In genomic region chr6:28104392-28105250, GRCh38 we compare ENCODE assay signal across 8 cellular contexts. TPM values are rescaled to one million over a fixed set of nuclear protein-coding genes. Genes with fewer than 3 reads are reported as not detected.
DNase-seq lines count a peak whose midpoint lies in the region; ATAC-seq and TF ChIP-seq lines count a peak whose summit lies in the region.

No MANE protein-coding gene starts in this region.

- no peaks in the 10 kb centered on the region for H3K9me3 Mint-ChIP-seq in central memory CD8-positive, alpha-beta T cell

- peak overlapping the region; percentile 87 for H3K4me3 Mint-ChIP-seq in central memory CD8-positive, alpha-beta T cell

- peak overlapping the region; percentile 56 for H3K4me3 ChIP-seq in kidney epithelial cell (ENCODE audit: low read depth, low read length)

- peak; percentile 88 for DNase-seq in AG08395 (ENCODE audit: low spot score)
- DNase-seq in NCI-H2196 treated with DMSO at 0.1 percent for 48 hours (lab: John Stamatoyannopoulos, UW; ENCODE audit: unreplicated experiment): peak; percentile 71
- DNase-seq in activated CD4-positive, CD25-positive, alpha-beta regulatory T cell treated with anti-CD3 and anti-CD28 coated beads, Interleukin-2, amount 50 U/mL, for 16 hours (ENCODE audit: low read depth, low spot score): peak; percentile 57
- DNase-seq in central memory CD8-positive, alpha-beta T cell (ENCODE audit: low spot score in 2 of 2): peak; percentile 70 to 75
- DNase-seq in kidney epithelial cell (ENCODE audit: low read depth): no peak
- DNase-seq in stimulated activated CD4-positive, alpha-beta T cell treated with anti-CD3 and anti-CD28 coated beads, Interleukin-15, amount 100 ng/mL, for 1 hour (ENCODE audit: low read depth in 1 of 2, low spot score in 1 of 2): peak; percentile 63 to 73

- H3K27ac Mint-ChIP-seq in central memory CD8-positive, alpha-beta T cell (ENCODE audit: low read depth): peak overlapping the region; percentile 93

- peak; percentile 99 for ATAC-seq in GM18868 (IDR thresholded peaks at IDR 0.05; ENCODE audit: unreplicated experiment)
- peak; percentile 98 for ATAC-seq in HG03108 (IDR thresholded peaks at IDR 0.05; ENCODE audit: unreplicated experiment)
- ATAC-seq in central memory CD8-positive, alpha-beta T cell (replicated peaks; ENCODE audit: extremely low read depth, poor library complexity, severe bottlenecking): peak; percentile 99

- H3K27me3 Mint-ChIP-seq in central memory CD8-positive, alpha-beta T cell: peaks cover 26% of the 10 kb centered on the region

- H3K4me1 Mint-ChIP-seq in central memory CD8-positive, alpha-beta T cell: peaks cover 11% of the 10 kb centered on the region

- H3K36me3 ChIP-seq in kidney epithelial cell (ENCODE audit: control insufficient read depth, insufficient read depth, low read length): no peaks in the 10 kb centered on the region

- peak; percentile 71 for TF ChIP-seq CTCF in kidney epithelial cell (IDR thresholded peaks at IDR 0.05; ENCODE audit: insufficient read depth, low read length, poor library complexity, severe bottlenecking)

- no peaks in the 10 kb centered on the region for H3K27me3 ChIP-seq in kidney epithelial cell (ENCODE audit: control insufficient read depth, insufficient read depth, low read length)

- H3K36me3 Mint-ChIP-seq in central memory CD8-positive, alpha-beta T cell (ENCODE audit: insufficient read depth): peaks cover 5% of the 10 kb centered on the region

RNA-seq across cellular contexts. Expression of gene ZSCAN16, which starts 19.8 kb away (rescaled TPM):
- 6.4 and 10.5 TPM in 2 replicates for total RNA-seq in kidney epithelial cell

RNA-seq across cellular contexts. Expression of gene ZNF165, which starts 24.3 kb away (rescaled TPM):
- 15.4 and 16.8 TPM in 2 replicates for total RNA-seq in kidney epithelial cell

RNA-seq across cellular contexts. Expression of gene ZKSCAN8, which starts 37.1 kb away (rescaled TPM):
- 16.4 and 17.9 TPM in 2 replicates for total RNA-seq in kidney epithelial cell
